Comparison of ENCODE assay signal across 10 cellular contexts in genomic region chr4:153448003-153448731, GRCh38. TPM values are rescaled to one million over a fixed set of nuclear protein-coding genes. Genes with fewer than 3 reads are reported as not detected.
A peak's percentile ranks its signal among the peaks of the same experiment; 100 is the strongest.
DNase-seq lines count a peak whose midpoint lies in the region; ATAC-seq and TF ChIP-seq lines count a peak whose summit lies in the region.
"Had no signal": no experiment of that assay in that cellular context is flagged by ENCODE, and none has a peak within 500 bp of the region (broad histone marks: within the 10 kb centered on the region; RNA-seq: fewer than 3 reads in every experiment).

No MANE protein-coding gene starts in this region.

- WGBS in mesenchymal stem cell: 56% methylated on average over 8 of the region's 10 CpGs

- H2BK15ac ChIP-seq in mesenchymal stem cell (ENCODE audit: low read depth, poor library complexity, severe bottlenecking): no peak overlapping the region

- POLR2A ChIA-PET in activated B cell treated with CpG ODN at 0.5 μM for 24 hours (lab: Charles Lee): interaction anchor here (0.6 to 3.0 kb wide), 2 partner anchors 11 to 18 kb away, joined by 6 to 31 read pairs; partner anchors contain the start of gene TMEM131L

- ATAC-seq in activated B cell treated with CpG ODN at 0.5 μM for 24 hours (ENCODE audit: low read depth): no peak
- ATAC-seq in HG02623 (IDR thresholded peaks at IDR 0.05; ENCODE audit: unreplicated experiment): no peak
- no peak for ATAC-seq in GM18502 (IDR thresholded peaks at IDR 0.05; ENCODE audit: poor library complexity, unreplicated experiment)

- TF ChIP-seq CTCF in Loucy (conservative IDR thresholded peaks at IDR 0.05; ENCODE audit: low read length) (no peak), activated B cell treated with CpG ODN at 0.5 μM for 24 hours (IDR thresholded peaks at IDR 0.05) (no peak)

- peak overlapping the region; percentile 30 for H3K27ac Mint-ChIP-seq in activated B cell treated with CpG ODN at 0.5 μM for 24 hours
- no peak overlapping the region for H3K27ac Mint-ChIP-seq in activated T-cell treated with anti-CD3 and anti-CD28 coated beads, Interleukin-2, amount 50 U/mL, for 24 hours

- H3K27ac ChIP-seq in mesenchymal stem cell (ENCODE audit: low read length, poor library complexity, severe bottlenecking): no peak overlapping the region

- no peaks in the 10 kb centered on the region for H3K27me3 Mint-ChIP-seq in activated B cell treated with CpG ODN at 0.5 μM for 24 hours
- H3K27me3 Mint-ChIP-seq in activated T-cell treated with anti-CD3 and anti-CD28 coated beads, Interleukin-2, amount 50 U/mL, for 24 hours: no peaks in the 10 kb centered on the region

- DNase-seq in AG08396 (ENCODE audit: low spot score) (peak; percentile 23), activated B cell treated with CpG ODN at 0.5 μM for 24 hours (no peak), mesenchymal stem cell (peak; percentile 44)
- DNase-seq in activated T-cell treated with anti-CD3 and anti-CD28 coated beads, Interleukin-2, amount 50 U/mL, for 24 hours: no peak
- DNase-seq in activated CD4-positive, alpha-beta T cell treated with anti-CD3 and anti-CD28 coated beads for 4 hours: no peak
- DNase-seq: activated CD4-positive, alpha-beta T cell treated with anti-CD3 and anti-CD28 coated beads, Interleukin-2, amount 50 U/mL, for 4 hours; anterior cingulate cortex had no signal

- H2BK12ac ChIP-seq in mesenchymal stem cell (ENCODE audit: low read length in 2 of 2): peak overlapping the region in 1 of 2 experiments; percentile 84

- no peaks in the 10 kb centered on the region for H3K9me3 Mint-ChIP-seq in activated B cell treated with CpG ODN at 0.5 μM for 24 hours
- H3K9me3 Mint-ChIP-seq in activated T-cell treated with anti-CD3 and anti-CD28 coated beads, Interleukin-2, amount 50 U/mL, for 24 hours: no peaks in the 10 kb centered on the region

- H3K9me2 ChIP-seq in Loucy (replicated peaks; ENCODE audit: low read depth, low read length): no peaks in the 10 kb centered on the region

- no peaks in the 10 kb centered on the region for H3K79me1 ChIP-seq in mesenchymal stem cell (replicated peaks; ENCODE audit: low read length, poor library complexity, severe bottlenecking)

- H2BK5ac ChIP-seq in mesenchymal stem cell (ENCODE audit: low read depth, low read length, poor library complexity, severe bottlenecking): no peak overlapping the region

- peaks cover 31% of the 10 kb centered on the region for H3K4me1 Mint-ChIP-seq in activated B cell treated with CpG ODN at 0.5 μM for 24 hours
- H3K4me1 Mint-ChIP-seq in activated T-cell treated with anti-CD3 and anti-CD28 coated beads, Interleukin-2, amount 50 U/mL, for 24 hours (ENCODE audit: low read depth): peaks cover 20% of the 10 kb centered on the region

- no peak overlapping the region for H4K91ac ChIP-seq in mesenchymal stem cell (ENCODE audit: low read length)

- H3K23ac ChIP-seq in mesenchymal stem cell (ENCODE audit: low read length in 2 of 2): no peak overlapping the region

- H3K4ac ChIP-seq in mesenchymal stem cell (ENCODE audit: low read depth in 1 of 2, low read length in 2 of 2): peak overlapping the region in 1 of 2 experiments; percentile 2

- H4K8ac ChIP-seq in mesenchymal stem cell (ENCODE audit: low read length): no peak overlapping the region

- H3K9ac ChIP-seq in Loucy (ENCODE audit: low read depth, low read length, poor library complexity, severe bottlenecking) (no peak overlapping the region), mesenchymal stem cell (ENCODE audit: low read length) (peak overlapping the region; percentile 49)

- H4K20me1 ChIP-seq in Loucy (ENCODE audit: insufficient read depth, low read length, poor library complexity, severe bottlenecking): no peaks in the 10 kb centered on the region

- CTCF ChIA-PET in activated B cell treated with CpG ODN at 0.5 μM for 24 hours (lab: Charles Lee): no interaction called here

- H2BK120ac ChIP-seq in mesenchymal stem cell (ENCODE audit: low read depth, low read length): no peak overlapping the region

- H3K4me1 ChIP-seq in Loucy (ENCODE audit: insufficient read depth, low read length, poor library complexity, severe bottlenecking) (peaks cover 33% of the 10 kb centered on the region), mesenchymal stem cell (ENCODE audit: control insufficient read depth, insufficient read depth, low read depth, low read length) (peaks cover 5% of the 10 kb centered on the region)

- no peak overlapping the region for H3K14ac ChIP-seq in mesenchymal stem cell (ENCODE audit: low read length in 2 of 2)

- no peak overlapping the region for H3K18ac ChIP-seq in mesenchymal stem cell (ENCODE audit: low read depth in 1 of 2, low read length in 2 of 2)

- H3K4me3 ChIP-seq in Loucy (ENCODE audit: low read length, poor library complexity, severe bottlenecking) (no peak overlapping the region), mesenchymal stem cell (ENCODE audit: insufficient read depth in 1 of 2, low read depth in 1 of 2, low read length in 2 of 2) (peak overlapping the region in 1 of 2 experiments; percentile 56)

- no peak overlapping the region for H3K4me3 Mint-ChIP-seq in activated B cell treated with CpG ODN at 0.5 μM for 24 hours
- H3K4me3 Mint-ChIP-seq in activated T-cell treated with anti-CD3 and anti-CD28 coated beads, Interleukin-2, amount 50 U/mL, for 24 hours: no peak overlapping the region

- H3F3A ChIP-seq in Loucy (ENCODE audit: low read depth): no peaks in the 10 kb centered on the region

- no peaks in the 10 kb centered on the region for H3K9me3 ChIP-seq in Loucy (ENCODE audit: insufficient read depth, low read depth, low read length)
- no peaks in the 10 kb centered on the region for H3K9me3 ChIP-seq in mesenchymal stem cell (ENCODE audit: control insufficient read depth, low read length)

- H3K36me3 ChIP-seq in Loucy (ENCODE audit: insufficient read depth, low read length): no peaks in the 10 kb centered on the region
- H3K36me3 ChIP-seq in mesenchymal stem cell (ENCODE audit: control insufficient read depth in 1 of 2, insufficient read depth in 2 of 2, low read depth in 1 of 2, low read length in 2 of 2): no peaks in the 10 kb centered on the region

- no peaks in the 10 kb centered on the region for H3K27me3 ChIP-seq in Loucy (ENCODE audit: insufficient read depth, low read length, poor library complexity, severe bottlenecking)
- no peaks in the 10 kb centered on the region for H3K27me3 ChIP-seq in mesenchymal stem cell (ENCODE audit: control insufficient read depth in 1 of 2, insufficient read depth in 1 of 2, low read length in 2 of 2)

- no peak overlapping the region for H2AK5ac ChIP-seq in mesenchymal stem cell (ENCODE audit: low read length, severe bottlenecking)

- no peaks in the 10 kb centered on the region for H3K36me3 Mint-ChIP-seq in activated B cell treated with CpG ODN at 0.5 μM for 24 hours (ENCODE audit: low read depth)
- no peaks in the 10 kb centered on the region for H3K36me3 Mint-ChIP-seq in activated T-cell treated with anti-CD3 and anti-CD28 coated beads, Interleukin-2, amount 50 U/mL, for 24 hours (ENCODE audit: low read depth)

- intact Hi-C loops in activated B cell treated with CpG ODN at 0.5 μM for 24 hours (cut with micrococcal nuclease): no loop called here

- H3K4me2 ChIP-seq in Loucy (ENCODE audit: low read depth, low read length, poor library complexity, severe bottlenecking): peak overlapping the region; percentile 8
- H3K4me2 ChIP-seq in mesenchymal stem cell (ENCODE audit: low read length, poor library complexity, severe bottlenecking): no peak overlapping the region

- no peaks in the 10 kb centered on the region for H3K79me2 ChIP-seq in Loucy (ENCODE audit: insufficient read depth, low read length)

- H2AFZ ChIP-seq in Loucy (ENCODE audit: low read length) (0 out of 2 replicates have a peak overlapping the region, but pooled peaks have one; percentile 2), mesenchymal stem cell (ENCODE audit: low read depth, low read length) (no peak overlapping the region)

RNA-seq across cellular contexts. Expression of gene TMEM131L, which starts 18.0 kb away (rescaled TPM):
- total RNA-seq in activated B cell treated with CpG ODN at 0.5 μM for 24 hours: 170 and 193 TPM in 2 replicates
- polyA plus RNA-seq in mesenchymal stem cell (2013, experiment 1 of 2): 3.8 TPM
- polyA plus RNA-seq in mesenchymal stem cell (2013, experiment 2 of 2): 3.5 TPM

Comparison
In these comparisons a context has a peak if more than half of its experiments do, and no peak if none do; other contexts are left out.
1. DNase-seq: peak in AG08396 (single experiment) and mesenchymal stem cell (single experiment); none in activated B cell treated with CpG ODN at 0.5 μM for 24 hours (single experiment), activated T-cell treated with anti-CD3 and anti-CD28 coated beads, Interleukin-2, amount 50 U/mL, for 24 hours (single experiment) and activated CD4-positive, alpha-beta T cell treated with anti-CD3 and anti-CD28 coated beads for 4 hours (0 of 2).